1 cellular context compared by ENCODE assay signal in genomic region chr5:55934117-55934613, GRCh38.
TF ChIP-seq lines count a peak whose summit lies in the region.

No MANE protein-coding gene starts in this region.

TF ChIP-seq in HepG2, 621 proteins besides CTCF, POLR2A, EP300 and RAD21 (continued from another document):
- TF ChIP-seq BCLAF1 (IDR thresholded peaks at IDR 0.05) (no peak), THAP8 (CRISPR knock-in tag; IDR thresholded peaks at IDR 0.05; ENCODE audit: borderline replicate concordance) (no peak), ZNF382 (CRISPR knock-in tag; IDR thresholded peaks at IDR 0.05; ENCODE audit: borderline replicate concordance) (no peak), ETV5 (CRISPR knock-in tag; IDR thresholded peaks at IDR 0.05; ENCODE audit: borderline replicate concordance) (peak; percentile 78; the same call in 1 of the 2 replicates), RELA (CRISPR knock-in tag; IDR thresholded peaks at IDR 0.05) (no peak), GPN1 (CRISPR knock-in tag; IDR thresholded peaks at IDR 0.05; ENCODE audit: borderline replicate concordance) (no peak), ATF1 (CRISPR knock-in tag; IDR thresholded peaks at IDR 0.05) (peak; percentile 91), THAP11 (CRISPR knock-in tag; IDR thresholded peaks at IDR 0.05) (peak; percentile 77; the same call in 1 of the 2 replicates), ZNF629 (CRISPR knock-in tag; conservative IDR thresholded peaks at IDR 0.05) (peak; percentile 37; the same call in 1 of the 2 replicates), HDAC6 (IDR thresholded peaks at IDR 0.05; ENCODE audit: low read depth, low read length) (no peak), KLF9 (CRISPR knock-in tag; IDR thresholded peaks at IDR 0.05; ENCODE audit: low read depth) (no peak), TEF (CRISPR knock-in tag; IDR thresholded peaks at IDR 0.05) (peak; percentile 64; the same call in 1 of the 2 replicates), CENPX (CRISPR knock-in tag; IDR thresholded peaks at IDR 0.05) (no peak), MEF2D (CRISPR knock-in tag; IDR thresholded peaks at IDR 0.05) (peak; percentile 98), SALL2 (CRISPR knock-in tag; IDR thresholded peaks at IDR 0.05) (peak; percentile 59; the same call in 1 of the 2 replicates), ZNF605 (CRISPR knock-in tag; IDR thresholded peaks at IDR 0.05) (peak; percentile 92), ADNP (CRISPR knock-in tag; IDR thresholded peaks at IDR 0.05) (no peak), ZNF326 (CRISPR knock-in tag; IDR thresholded peaks at IDR 0.05; ENCODE audit: borderline replicate concordance) (no peak), ZSCAN29 (CRISPR knock-in tag; conservative IDR thresholded peaks at IDR 0.05) (peak; percentile 71), SMAD9 (CRISPR knock-in tag; IDR thresholded peaks at IDR 0.05) (no peak), NR1H2 (CRISPR knock-in tag; IDR thresholded peaks at IDR 0.05; ENCODE audit: borderline replicate concordance, low read depth) (no peak), IRF2 (CRISPR knock-in tag; IDR thresholded peaks at IDR 0.05) (peak; percentile 92), MATR3 (CRISPR knock-in tag; IDR thresholded peaks at IDR 0.05) (no peak), GTF3A (CRISPR knock-in tag; conservative IDR thresholded peaks at IDR 0.05) (no peak), THYN1 (CRISPR knock-in tag; IDR thresholded peaks at IDR 0.05; ENCODE audit: borderline replicate concordance, low read depth) (no peak), PATZ1 (CRISPR knock-in tag; IDR thresholded peaks at IDR 0.05) (peak; percentile 100), BORCS8-MEF2B (CRISPR knock-in tag; IDR thresholded peaks at IDR 0.05) (peak; percentile 83; the same call in 1 of the 2 replicates), U2AF2 (IDR thresholded peaks at IDR 0.05; ENCODE audit: low read depth, low read length) (no peak), ZEB1 (IDR thresholded peaks at IDR 0.05; ENCODE audit: insufficient replicate concordance, low read depth) (peak; percentile 97)
- TF ChIP-seq, protein P1, sequence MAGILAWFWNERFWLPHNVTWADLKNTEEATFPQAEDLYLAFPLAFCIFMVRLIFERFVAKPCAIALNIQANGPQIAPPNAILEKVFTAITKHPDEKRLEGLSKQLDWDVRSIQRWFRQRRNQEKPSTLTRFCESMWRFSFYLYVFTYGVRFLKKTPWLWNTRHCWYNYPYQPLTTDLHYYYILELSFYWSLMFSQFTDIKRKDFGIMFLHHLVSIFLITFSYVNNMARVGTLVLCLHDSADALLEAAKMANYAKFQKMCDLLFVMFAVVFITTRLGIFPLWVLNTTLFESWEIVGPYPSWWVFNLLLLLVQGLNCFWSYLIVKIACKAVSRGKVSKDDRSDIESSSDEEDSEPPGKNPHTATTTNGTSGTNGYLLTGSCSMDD (CRISPR knock-in tag; IDR thresholded peaks at IDR 0.05), result no peak
- TF ChIP-seq, protein P2, sequence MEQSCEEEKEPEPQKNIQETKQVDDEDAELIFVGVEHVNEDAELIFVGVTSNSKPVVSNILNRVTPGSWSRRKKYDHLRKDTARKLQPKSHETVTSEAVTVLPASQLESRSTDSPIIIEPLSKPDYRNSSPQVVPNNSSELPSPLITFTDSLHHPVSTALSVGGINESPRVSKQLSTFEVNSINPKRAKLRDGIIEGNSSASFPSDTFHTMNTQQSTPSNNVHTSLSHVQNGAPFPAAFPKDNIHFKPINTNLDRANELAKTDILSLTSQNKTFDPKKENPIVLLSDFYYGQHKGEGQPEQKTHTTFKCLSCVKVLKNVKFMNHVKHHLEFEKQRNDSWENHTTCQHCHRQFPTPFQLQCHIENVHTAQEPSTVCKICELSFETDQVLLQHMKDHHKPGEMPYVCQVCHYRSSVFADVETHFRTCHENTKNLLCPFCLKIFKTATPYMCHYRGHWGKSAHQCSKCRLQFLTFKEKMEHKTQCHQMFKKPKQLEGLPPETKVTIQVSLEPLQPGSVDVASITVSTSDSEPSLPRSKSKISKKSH (CRISPR knock-in tag; IDR thresholded peaks at IDR 0.05; ENCODE audit: borderline replicate concordance), result no peak
- TF ChIP-seq, protein P3, sequence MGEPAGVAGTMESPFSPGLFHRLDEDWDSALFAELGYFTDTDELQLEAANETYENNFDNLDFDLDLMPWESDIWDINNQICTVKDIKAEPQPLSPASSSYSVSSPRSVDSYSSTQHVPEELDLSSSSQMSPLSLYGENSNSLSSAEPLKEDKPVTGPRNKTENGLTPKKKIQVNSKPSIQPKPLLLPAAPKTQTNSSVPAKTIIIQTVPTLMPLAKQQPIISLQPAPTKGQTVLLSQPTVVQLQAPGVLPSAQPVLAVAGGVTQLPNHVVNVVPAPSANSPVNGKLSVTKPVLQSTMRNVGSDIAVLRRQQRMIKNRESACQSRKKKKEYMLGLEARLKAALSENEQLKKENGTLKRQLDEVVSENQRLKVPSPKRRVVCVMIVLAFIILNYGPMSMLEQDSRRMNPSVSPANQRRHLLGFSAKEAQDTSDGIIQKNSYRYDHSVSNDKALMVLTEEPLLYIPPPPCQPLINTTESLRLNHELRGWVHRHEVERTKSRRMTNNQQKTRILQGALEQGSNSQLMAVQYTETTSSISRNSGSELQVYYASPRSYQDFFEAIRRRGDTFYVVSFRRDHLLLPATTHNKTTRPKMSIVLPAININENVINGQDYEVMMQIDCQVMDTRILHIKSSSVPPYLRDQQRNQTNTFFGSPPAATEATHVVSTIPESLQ (CRISPR knock-in tag; conservative IDR thresholded peaks at IDR 0.05), result no peak
- TF ChIP-seq, protein P4, sequence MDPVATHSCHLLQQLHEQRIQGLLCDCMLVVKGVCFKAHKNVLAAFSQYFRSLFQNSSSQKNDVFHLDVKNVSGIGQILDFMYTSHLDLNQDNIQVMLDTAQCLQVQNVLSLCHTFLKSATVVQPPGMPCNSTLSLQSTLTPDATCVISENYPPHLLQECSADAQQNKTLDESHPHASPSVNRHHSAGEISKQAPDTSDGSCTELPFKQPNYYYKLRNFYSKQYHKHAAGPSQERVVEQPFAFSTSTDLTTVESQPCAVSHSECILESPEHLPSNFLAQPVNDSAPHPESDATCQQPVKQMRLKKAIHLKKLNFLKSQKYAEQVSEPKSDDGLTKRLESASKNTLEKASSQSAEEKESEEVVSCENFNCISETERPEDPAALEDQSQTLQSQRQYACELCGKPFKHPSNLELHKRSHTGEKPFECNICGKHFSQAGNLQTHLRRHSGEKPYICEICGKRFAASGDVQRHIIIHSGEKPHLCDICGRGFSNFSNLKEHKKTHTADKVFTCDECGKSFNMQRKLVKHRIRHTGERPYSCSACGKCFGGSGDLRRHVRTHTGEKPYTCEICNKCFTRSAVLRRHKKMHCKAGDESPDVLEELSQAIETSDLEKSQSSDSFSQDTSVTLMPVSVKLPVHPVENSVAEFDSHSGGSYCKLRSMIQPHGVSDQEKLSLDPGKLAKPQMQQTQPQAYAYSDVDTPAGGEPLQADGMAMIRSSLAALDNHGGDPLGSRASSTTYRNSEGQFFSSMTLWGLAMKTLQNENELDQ (CRISPR knock-in tag; IDR thresholded peaks at IDR 0.05; ENCODE audit: borderline replicate concordance), result no peak
